15 cellular contexts compared by ENCODE assay signal in genomic region chr2:169849710-169850109, GRCh38. TPM values are rescaled to one million over a fixed set of nuclear protein-coding genes. Genes with fewer than 3 reads are reported as not detected.
A peak's percentile ranks its signal among the peaks of the same experiment; 100 is the strongest.
DNase-seq lines count a peak whose midpoint lies in the region; ATAC-seq and TF ChIP-seq lines count a peak whose summit lies in the region.
"Had no signal": no experiment of that assay in that cellular context is flagged by ENCODE, and none has a peak within 500 bp of the region (broad histone marks: within the 10 kb centered on the region; RNA-seq: fewer than 3 reads in every experiment).

No MANE protein-coding gene starts in this region.

- WGBS in thyroid gland, 2 donors: 79 to 86% methylated on average over 1 of the region's 1 CpG

- H3K36me3 Mint-ChIP-seq in activated CD8-positive, alpha-beta T cell treated with anti-CD3 and anti-CD28 coated beads, Interleukin-2, amount 10 ng/mL, durations not matched to agents 7 days and 5 days (ENCODE audit: low read depth): peaks cover 28% of the 10 kb centered on the region
- peaks cover 25% of the 10 kb centered on the region for H3K36me3 Mint-ChIP-seq in activated CD8-positive, alpha-beta T cell treated with anti-CD3 and anti-CD28 coated beads for 36 hours (ENCODE audit: low read depth)
- H3K36me3 Mint-ChIP-seq in nephron progenitor cell (ENCODE audit: low read depth): peaks cover 69% of the 10 kb centered on the region
- peaks cover 34% of the 10 kb centered on the region for H3K36me3 Mint-ChIP-seq in stimulated activated memory B cell treated with anti-CD40 and anti-IgM and Interleukin-4, amounts not matched to agents 10 μg/mL and 1 μg/mL and 100 μg/mL, for 72 hours

- POLR2A ChIA-PET in activated CD8-positive, alpha-beta T cell treated with anti-CD3 and anti-CD28 coated beads, Interleukin-2, amount 10 ng/mL, durations not matched to agents 7 days and 5 days (lab: Charles Lee): no interaction called here
- POLR2A ChIA-PET in activated CD8-positive, alpha-beta T cell treated with anti-CD3 and anti-CD28 coated beads for 36 hours (lab: Charles Lee): no interaction called here

- peak overlapping the region; percentile 1 for H3K4me3 ChIP-seq in Loucy (ENCODE audit: low read length, poor library complexity, severe bottlenecking)
- no peak overlapping the region for H3K4me3 ChIP-seq in thyroid gland (replicated peaks in 1 of 3)
- H3K4me3 ChIP-seq: SK-N-MC had no signal

- H3K27me3 Mint-ChIP-seq in activated CD8-positive, alpha-beta T cell treated with anti-CD3 and anti-CD28 coated beads, Interleukin-2, amount 10 ng/mL, durations not matched to agents 7 days and 5 days (ENCODE audit: low read depth): no peaks in the 10 kb centered on the region
- H3K27me3 Mint-ChIP-seq in activated CD8-positive, alpha-beta T cell treated with anti-CD3 and anti-CD28 coated beads for 36 hours: no peaks in the 10 kb centered on the region
- H3K27me3 Mint-ChIP-seq in nephron progenitor cell (ENCODE audit: low read depth, poor library complexity): peaks cover 3% of the 10 kb centered on the region
- H3K27me3 Mint-ChIP-seq in stimulated activated memory B cell treated with anti-CD40 and anti-IgM and Interleukin-4, amounts not matched to agents 10 μg/mL and 1 μg/mL and 100 μg/mL, for 72 hours: no peaks in the 10 kb centered on the region

- peak overlapping the region; percentile 6 to 46 (median 24) for H3K27ac ChIP-seq in thyroid gland
- H3K27ac ChIP-seq: KMS-11, RWPE1, SK-N-MC had no signal

- no peaks in the 10 kb centered on the region for H3K9me3 ChIP-seq in Loucy (ENCODE audit: insufficient read depth, low read depth, low read length)
- no peaks in the 10 kb centered on the region for H3K9me3 ChIP-seq in thyroid gland

- no peak for ATAC-seq in activated CD8-positive, alpha-beta T cell treated with anti-CD3 and anti-CD28 coated beads, Interleukin-2, amount 10 ng/mL, durations not matched to agents 7 days and 5 days
- no peak for ATAC-seq in activated CD8-positive, alpha-beta T cell treated with anti-CD3 and anti-CD28 coated beads for 36 hours
- peak; percentile 12 for ATAC-seq in left lobe of liver
- no peak for ATAC-seq in stimulated activated memory B cell treated with anti-CD40 and anti-IgM and Interleukin-4, amounts not matched to agents 10 μg/mL and 1 μg/mL and 100 μg/mL, for 72 hours
- ATAC-seq: Panc1 had no signal

- peaks cover 3% of the 10 kb centered on the region for H3K9me3 Mint-ChIP-seq in activated CD8-positive, alpha-beta T cell treated with anti-CD3 and anti-CD28 coated beads, Interleukin-2, amount 10 ng/mL, durations not matched to agents 7 days and 5 days (ENCODE audit: insufficient read depth)
- peaks cover 4% of the 10 kb centered on the region for H3K9me3 Mint-ChIP-seq in activated CD8-positive, alpha-beta T cell treated with anti-CD3 and anti-CD28 coated beads for 36 hours
- H3K9me3 Mint-ChIP-seq in nephron progenitor cell: peaks cover 28% of the 10 kb centered on the region
- H3K9me3 Mint-ChIP-seq in stimulated activated memory B cell treated with anti-CD40 and anti-IgM and Interleukin-4, amounts not matched to agents 10 μg/mL and 1 μg/mL and 100 μg/mL, for 72 hours: no peaks in the 10 kb centered on the region

- H3K4me2 ChIP-seq in Loucy (ENCODE audit: low read depth, low read length, poor library complexity, severe bottlenecking): peak overlapping the region; percentile 40

- TF ChIP-seq POLR2A in thyroid gland (IDR thresholded peaks at IDR 0.05): no peak

- no peak overlapping the region for H2AFZ ChIP-seq in Loucy (ENCODE audit: low read length)

- intact Hi-C loops in activated CD8-positive, alpha-beta T cell treated with anti-CD3 and anti-CD28 coated beads for 36 hours (cut with micrococcal nuclease): no loop called here
- intact Hi-C loops in thyroid gland (cut with DNase I): no loop called here

- H3K27me3 ChIP-seq in Loucy (ENCODE audit: insufficient read depth, low read length, poor library complexity, severe bottlenecking) (no peaks in the 10 kb centered on the region), thyroid gland (no peaks in the 10 kb centered on the region)

- peaks cover 16% of the 10 kb centered on the region for H3K4me1 ChIP-seq in Loucy (ENCODE audit: insufficient read depth, low read length, poor library complexity, severe bottlenecking)
- peaks cover 19 to 47% of the 10 kb centered on the region in 2 donors for H3K4me1 ChIP-seq in thyroid gland

- peaks cover 44% of the 10 kb centered on the region for H3K79me2 ChIP-seq in Loucy (ENCODE audit: insufficient read depth, low read length)

- CTCF ChIA-PET in activated CD8-positive, alpha-beta T cell treated with anti-CD3 and anti-CD28 coated beads, Interleukin-2, amount 10 ng/mL, durations not matched to agents 7 days and 5 days (lab: Charles Lee): no interaction called here
- CTCF ChIA-PET in activated CD8-positive, alpha-beta T cell treated with anti-CD3 and anti-CD28 coated beads for 36 hours (lab: Charles Lee): interaction anchor here (1.0 kb wide), 1 partner anchor 9 kb away, joined by 3 read pairs; no protein-coding TSS in a partner anchor

- H3K9me2 ChIP-seq in Loucy (replicated peaks; ENCODE audit: low read depth, low read length): no peaks in the 10 kb centered on the region

- H3K36me3 ChIP-seq in Loucy (ENCODE audit: insufficient read depth, low read length) (no peaks in the 10 kb centered on the region), thyroid gland (no peaks in the 10 kb centered on the region)

- no peak overlapping the region for H3K9ac ChIP-seq in Loucy (ENCODE audit: low read depth, low read length, poor library complexity, severe bottlenecking)
- H3K9ac ChIP-seq: KMS-11 had no signal

- DNase-seq in activated CD8-positive, alpha-beta T cell treated with anti-CD3 and anti-CD28 coated beads, Interleukin-2, amount 10 ng/mL, durations not matched to agents 7 days and 5 days: no peak
- no peak for DNase-seq in activated CD8-positive, alpha-beta T cell treated with anti-CD3 and anti-CD28 coated beads for 36 hours
- DNase-seq in left lobe of liver (ENCODE audit: low spot score) (no peak), thyroid gland (no peak), NCI-H1436 treated with DMSO at 0.1 percent for 48 hours (lab: John Stamatoyannopoulos, UW) (no peak), nephron progenitor cell (no peak)
- DNase-seq: GF-D8, NCI-H146, SIG-M5 had no signal

- H3F3A ChIP-seq in Loucy (ENCODE audit: low read depth): no peaks in the 10 kb centered on the region

- H3K27ac Mint-ChIP-seq in activated CD8-positive, alpha-beta T cell treated with anti-CD3 and anti-CD28 coated beads, Interleukin-2, amount 10 ng/mL, durations not matched to agents 7 days and 5 days: peak overlapping the region; percentile 17
- H3K27ac Mint-ChIP-seq in activated CD8-positive, alpha-beta T cell treated with anti-CD3 and anti-CD28 coated beads for 36 hours: no peak overlapping the region
- no peak overlapping the region for H3K27ac Mint-ChIP-seq in nephron progenitor cell
- H3K27ac Mint-ChIP-seq in stimulated activated memory B cell treated with anti-CD40 and anti-IgM and Interleukin-4, amounts not matched to agents 10 μg/mL and 1 μg/mL and 100 μg/mL, for 72 hours: no peak overlapping the region

- H4K20me1 ChIP-seq in Loucy (ENCODE audit: insufficient read depth, low read length, poor library complexity, severe bottlenecking): no peaks in the 10 kb centered on the region

- H3K4me1 Mint-ChIP-seq in activated CD8-positive, alpha-beta T cell treated with anti-CD3 and anti-CD28 coated beads, Interleukin-2, amount 10 ng/mL, durations not matched to agents 7 days and 5 days (ENCODE audit: low read depth): peaks cover 8% of the 10 kb centered on the region
- H3K4me1 Mint-ChIP-seq in activated CD8-positive, alpha-beta T cell treated with anti-CD3 and anti-CD28 coated beads for 36 hours (ENCODE audit: low read depth): peaks cover 42% of the 10 kb centered on the region
- H3K4me1 Mint-ChIP-seq in nephron progenitor cell: no peaks in the 10 kb centered on the region
- H3K4me1 Mint-ChIP-seq in stimulated activated memory B cell treated with anti-CD40 and anti-IgM and Interleukin-4, amounts not matched to agents 10 μg/mL and 1 μg/mL and 100 μg/mL, for 72 hours: peaks cover 55% of the 10 kb centered on the region

- no peak overlapping the region for H3K4me3 Mint-ChIP-seq in activated CD8-positive, alpha-beta T cell treated with anti-CD3 and anti-CD28 coated beads, Interleukin-2, amount 10 ng/mL, durations not matched to agents 7 days and 5 days
- H3K4me3 Mint-ChIP-seq in activated CD8-positive, alpha-beta T cell treated with anti-CD3 and anti-CD28 coated beads for 36 hours: no peak overlapping the region
- H3K4me3 Mint-ChIP-seq in nephron progenitor cell: no peak overlapping the region
- H3K4me3 Mint-ChIP-seq in stimulated activated memory B cell treated with anti-CD40 and anti-IgM and Interleukin-4, amounts not matched to agents 10 μg/mL and 1 μg/mL and 100 μg/mL, for 72 hours: no peak overlapping the region

- TF ChIP-seq CTCF in activated CD8-positive, alpha-beta T cell treated with anti-CD3 and anti-CD28 coated beads for 36 hours (IDR thresholded peaks at IDR 0.05): no peak
- 0 out of 2 replicates have a peak, but pooled peaks have one; percentile 16 for TF ChIP-seq CTCF in Loucy (conservative IDR thresholded peaks at IDR 0.05; ENCODE audit: low read length)
- no peak for TF ChIP-seq CTCF in thyroid gland (IDR thresholded peaks at IDR 0.05)
- TF ChIP-seq CTCF in nephron progenitor cell (IDR thresholded peaks at IDR 0.05): no peak

RNA-seq across cellular contexts. Expression of gene UBR3, which starts 22.5 kb away (rescaled TPM):
- total RNA-seq in activated CD8-positive, alpha-beta T cell treated with anti-CD3 and anti-CD28 coated beads, Interleukin-2, amount 10 ng/mL, durations not matched to agents 7 days and 5 days: 10 to 100 TPM; 20.8 to 21.5 TPM
- 10 to 100 TPM; 14.0 to 15.7 TPM for total RNA-seq in activated CD8-positive, alpha-beta T cell treated with anti-CD3 and anti-CD28 coated beads for 36 hours
- total RNA-seq in left lobe of liver (27.6 TPM), thyroid gland (100 to 1,000 TPM; 101 to 192 (median 114) TPM)

RNA-seq across cellular contexts. Expression of gene METTL5, which starts 25.0 kb away (rescaled TPM):
- 10 to 100 TPM; 57.3 to 66.0 TPM for total RNA-seq in activated CD8-positive, alpha-beta T cell treated with anti-CD3 and anti-CD28 coated beads, Interleukin-2, amount 10 ng/mL, durations not matched to agents 7 days and 5 days
- 100 to 1,000 TPM; 103 to 111 TPM for total RNA-seq in activated CD8-positive, alpha-beta T cell treated with anti-CD3 and anti-CD28 coated beads for 36 hours
- 15.2 TPM for total RNA-seq in left lobe of liver
- total RNA-seq in thyroid gland: 10 to 100 TPM; 49.8 to 77.3 (median 57.4) TPM

RNA-seq across cellular contexts. Expression of gene SSB, which starts 51.0 kb away (rescaled TPM):
- total RNA-seq in activated CD8-positive, alpha-beta T cell treated with anti-CD3 and anti-CD28 coated beads, Interleukin-2, amount 10 ng/mL, durations not matched to agents 7 days and 5 days: 10 to 100 TPM; 86.0 to 86.9 TPM
- total RNA-seq in activated CD8-positive, alpha-beta T cell treated with anti-CD3 and anti-CD28 coated beads for 36 hours: 100 to 1,000 TPM; 109 to 114 TPM
- 21.4 TPM for total RNA-seq in left lobe of liver
- total RNA-seq in thyroid gland: 100 to 1,000 TPM in 2 of 4 donors, 10 to 100 TPM in 2; 58.8 to 157 (median 102) TPM
